Comparison of ENCODE assay signal across 16 cellular contexts in genomic region chr16:10745856-10746255, GRCh38. TPM values are rescaled to one million over a fixed set of nuclear protein-coding genes. Genes with fewer than 3 reads are reported as not detected.
DNase-seq lines count a peak whose midpoint lies in the region; ATAC-seq and TF ChIP-seq lines count a peak whose summit lies in the region.
"Had no signal": no experiment of that assay in that cellular context is flagged by ENCODE, and none has a peak within 500 bp of the region (broad histone marks: within the 10 kb centered on the region; RNA-seq: fewer than 3 reads in every experiment).

No MANE protein-coding gene starts in this region.

- no peak for TF ChIP-seq POLR2A in body of pancreas (IDR thresholded peaks at IDR 0.05)

- H3K36me3 Mint-ChIP-seq in stimulated activated naive CD8-positive, alpha-beta T cell treated with anti-CD3 and anti-CD28 coated beads, Interleukin-15, Interleukin-2, amounts not matched to agents 100 ng/mL and 50 ng/mL, for 24 hours (ENCODE audit: low read depth) = peaks cover 37% of the 10 kb centered on the region
- H3K36me3 Mint-ChIP-seq in naive thymus-derived CD8-positive, alpha-beta T cell = peaks cover 3 to 55% (median 18%) of the 10 kb centered on the region in 3 donors

- TF ChIP-seq CTCF in body of pancreas (IDR thresholded peaks at IDR 0.05) = no peak
- no peak for TF ChIP-seq CTCF in omental fat pad (IDR thresholded peaks at IDR 0.05)

- no peaks in the 10 kb centered on the region for H3K9me3 ChIP-seq in body of pancreas

- intact Hi-C loops in body of pancreas (cut with DNase I) = loop anchor here (5.0 kb wide), 1 partner anchor 171 kb away; no protein-coding TSS in a partner anchor

- H3K27ac Mint-ChIP-seq in stimulated activated naive CD8-positive, alpha-beta T cell treated with anti-CD3 and anti-CD28 coated beads, Interleukin-15, Interleukin-2, amounts not matched to agents 100 ng/mL and 50 ng/mL, for 24 hours = peak overlapping the region; percentile 43
- no peak overlapping the region for H3K27ac Mint-ChIP-seq in stimulated activated naive CD8-positive, alpha-beta T cell treated with anti-CD3 and anti-CD28 coated beads, Interleukin-15, amount 100 ng/mL, for 72 hours
- H3K27ac Mint-ChIP-seq in naive thymus-derived CD8-positive, alpha-beta T cell = peak overlapping the region in 4 of 10 donors; percentile 4 to 38 (median 12)
- H3K27ac Mint-ChIP-seq: type B pancreatic cell had no signal

- H3K27ac ChIP-seq in body of pancreas = peak overlapping the region; percentile 18 to 99 (median 63)

- no peaks in the 10 kb centered on the region for H3K9me3 Mint-ChIP-seq in stimulated activated naive CD8-positive, alpha-beta T cell treated with anti-CD3 and anti-CD28 coated beads, Interleukin-15, Interleukin-2, amounts not matched to agents 100 ng/mL and 50 ng/mL, for 24 hours
- no peaks in the 10 kb centered on the region for H3K9me3 Mint-ChIP-seq in stimulated activated naive CD8-positive, alpha-beta T cell treated with anti-CD3 and anti-CD28 coated beads, Interleukin-15, amount 100 ng/mL, for 72 hours
- H3K9me3 Mint-ChIP-seq in naive thymus-derived CD8-positive, alpha-beta T cell = no peaks in the 10 kb centered on the region
- H3K9me3 Mint-ChIP-seq: type B pancreatic cell had no signal

- ATAC-seq in stimulated activated naive CD8-positive, alpha-beta T cell treated with anti-CD3 and anti-CD28 coated beads, Interleukin-15, amount 100 ng/mL, for 72 hours = no peak
- ATAC-seq in body of pancreas (no peak), omental fat pad (ENCODE audit: low FRiP score) (no peak)
- no peak for ATAC-seq in naive thymus-derived CD8-positive, alpha-beta T cell

- peaks cover 2 to 5% of the 10 kb centered on the region in 2 donors for H3K36me3 ChIP-seq in body of pancreas (replicated peaks in 1 of 2; ENCODE audit: insufficient read depth in 1 of 2, low read depth in 2 of 2)

- H3K4me1 ChIP-seq in body of pancreas = peaks cover 42% of the 10 kb centered on the region

- in situ Hi-C loops in G401 (cut with HindIII; ENCODE audit: low sequenced_read_pairs) = no loop called here

- no peaks in the 10 kb centered on the region for H3K27me3 Mint-ChIP-seq in stimulated activated naive CD8-positive, alpha-beta T cell treated with anti-CD3 and anti-CD28 coated beads, Interleukin-15, Interleukin-2, amounts not matched to agents 100 ng/mL and 50 ng/mL, for 24 hours
- H3K27me3 Mint-ChIP-seq in stimulated activated naive CD8-positive, alpha-beta T cell treated with anti-CD3 and anti-CD28 coated beads, Interleukin-15, amount 100 ng/mL, for 72 hours = no peaks in the 10 kb centered on the region
- H3K27me3 Mint-ChIP-seq in naive thymus-derived CD8-positive, alpha-beta T cell = no peaks in the 10 kb centered on the region
- H3K27me3 Mint-ChIP-seq: type B pancreatic cell had no signal

- H3K4me3 ChIP-seq in body of pancreas = no peak overlapping the region

- H3K27me3 ChIP-seq in body of pancreas = no peaks in the 10 kb centered on the region

- DNase-seq in stimulated activated naive CD8-positive, alpha-beta T cell treated with anti-CD3 and anti-CD28 coated beads, Interleukin-15, amount 100 ng/mL, for 72 hours = no peak
- DNase-seq in body of pancreas = no peak
- no peak for DNase-seq in naive thymus-derived CD8-positive, alpha-beta T cell
- no peak for DNase-seq in G401 (ENCODE audit: low spot score)
- no peak for DNase-seq in stimulated activated naive CD4-positive, alpha-beta T cell treated with Interleukin-2 at 50 U/mL for 16 hours (lab: John Stamatoyannopoulos, UW)
- DNase-seq in omental fat pad (ENCODE audit: low spot score) = no peak
- DNase-seq: central memory CD4-positive, alpha-beta T cell; DND-41; islet precursor cell; midbrain; NCI-H2029 treated with DMSO at 0.1 percent for 48 hours; NCI-H510A treated with DMSO at 0.1 percent for 48 hours had no signal

- H3K4me1 Mint-ChIP-seq in stimulated activated naive CD8-positive, alpha-beta T cell treated with anti-CD3 and anti-CD28 coated beads, Interleukin-15, Interleukin-2, amounts not matched to agents 100 ng/mL and 50 ng/mL, for 24 hours (ENCODE audit: low read depth) = peaks cover 44% of the 10 kb centered on the region
- peaks cover 60% of the 10 kb centered on the region for H3K4me1 Mint-ChIP-seq in stimulated activated naive CD8-positive, alpha-beta T cell treated with anti-CD3 and anti-CD28 coated beads, Interleukin-15, amount 100 ng/mL, for 72 hours
- H3K4me1 Mint-ChIP-seq in naive thymus-derived CD8-positive, alpha-beta T cell = peaks cover 15 to 45% (median 43%) of the 10 kb centered on the region in 4 donors

- H3K4me3 Mint-ChIP-seq in stimulated activated naive CD8-positive, alpha-beta T cell treated with anti-CD3 and anti-CD28 coated beads, Interleukin-15, Interleukin-2, amounts not matched to agents 100 ng/mL and 50 ng/mL, for 24 hours = no peak overlapping the region
- H3K4me3 Mint-ChIP-seq in stimulated activated naive CD8-positive, alpha-beta T cell treated with anti-CD3 and anti-CD28 coated beads, Interleukin-15, amount 100 ng/mL, for 72 hours = no peak overlapping the region
- peak overlapping the region in 9 of 10 donors; percentile 8 to 65 (median 39) for H3K4me3 Mint-ChIP-seq in naive thymus-derived CD8-positive, alpha-beta T cell

- WGBS in body of pancreas, 2 donors = 23 to 31% methylated on average over 2 of the region's 2 CpGs

- POLR2A ChIA-PET in naive thymus-derived CD8-positive, alpha-beta T cell (lab: Charles Lee) = no interaction called here

RNA-seq across cellular contexts. Expression of gene NUBP1, which starts 2.2 kb away (rescaled TPM):
- total RNA-seq in body of pancreas (10 to 100 TPM; 13.8 to 31.9 TPM), omental fat pad (10 to 100 TPM; 22.0 to 31.7 (median 22.4) TPM)
- total RNA-seq in naive thymus-derived CD8-positive, alpha-beta T cell = 10 to 100 TPM; 27.3 to 29.7 TPM
- 10 to 100 TPM; 22.7 to 34.5 (median 30.0) TPM for polyA plus RNA-seq in naive thymus-derived CD8-positive, alpha-beta T cell
- total RNA-seq in G401 (2014; rRNA removed; shearing (Covaris generic)) = 30.6 and 35.9 TPM in 2 replicates

RNA-seq across cellular contexts. Expression of gene TEKT5, which starts 51.1 kb away (rescaled TPM):
- total RNA-seq in body of pancreas (not detected), omental fat pad (not detected)
- under 1 TPM in 1 of 2 experiments, not detected in 1; 0.68 TPM for total RNA-seq in naive thymus-derived CD8-positive, alpha-beta T cell
- not detected for polyA plus RNA-seq in naive thymus-derived CD8-positive, alpha-beta T cell
- not detected in 2 replicates for total RNA-seq in G401 (2014; rRNA removed; shearing (Covaris generic))
- total RNA-seq: H4, pulmonary artery endothelial cell had no signal

Comparison
In these comparisons a context has a peak if more than half of its experiments do, and no peak if none do; other contexts are left out.
1. H3K4me3 Mint-ChIP-seq: peak in naive thymus-derived CD8-positive, alpha-beta T cell (9 of 10); none in stimulated activated naive CD8-positive, alpha-beta T cell treated with anti-CD3 and anti-CD28 coated beads, Interleukin-15, Interleukin-2, amounts not matched to agents 100 ng/mL and 50 ng/mL, for 24 hours (single experiment) and stimulated activated naive CD8-positive, alpha-beta T cell treated with anti-CD3 and anti-CD28 coated beads, Interleukin-15, amount 100 ng/mL, for 72 hours (0 of 2).